Comparison of ENCODE assay signal across 14 cellular contexts in genomic region chr4:100722866-100723459, GRCh38.
DNase-seq lines count a peak whose midpoint lies in the region; ATAC-seq and TF ChIP-seq lines count a peak whose summit lies in the region.
"Had no signal": no experiment of that assay in that cellular context is flagged by ENCODE, and none has a peak within 500 bp of the region (broad histone marks: within the 10 kb centered on the region; RNA-seq: fewer than 3 reads in every experiment).

No MANE protein-coding gene starts in this region.

- no peak overlapping the region for H3K4me3 ChIP-seq in BE2C (ENCODE audit: low read depth, low read length)

- DNase-seq in caudate nucleus (lab: John Stamatoyannopoulos, UW) = no peak
- no peak for DNase-seq in SW 1271 (lab: John Stamatoyannopoulos, UW)
- no peak for DNase-seq in BE2C
- no peak for DNase-seq in T-helper 2 cell treated with Interferon-gamma antibody and Interleukin-4, amounts not matched to agents 5 μg/mL and 100 μg/mL, for 36 hours (ENCODE audit: low spot score)
- no peak for DNase-seq in activated CD8-positive, alpha-beta memory T cell treated with anti-CD3 and anti-CD28 coated beads for 24 hours
- DNase-seq: activated naive CD4-positive, alpha-beta T cell treated with anti-CD3 and anti-CD28 coated beads, Interleukin-2, amount 50 U/mL, for 16 hours; HCEC 1CT had no signal

- H3K27ac Mint-ChIP-seq in T-helper 2 cell treated with Interferon-gamma antibody and Interleukin-4, amounts not matched to agents 5 μg/mL and 100 μg/mL, for 36 hours = no peak overlapping the region
- H3K27ac Mint-ChIP-seq: brain; T-helper 1 cell treated with Interleukin-12 subunit alpha and Interleukin-12 subunit beta and Interleukin-4 antibody, amounts not matched to agents 30 μg/mL and 1 μg/mL, for 36 hours; type B pancreatic cell had no signal

- H3K36me3 ChIP-seq in BE2C = no peaks in the 10 kb centered on the region

- H3K27me3 ChIP-seq in BE2C = no peaks in the 10 kb centered on the region

- ATAC-seq in GM18520 (IDR thresholded peaks at IDR 0.05; ENCODE audit: unreplicated experiment) (peak; percentile 94), GM21390 (IDR thresholded peaks at IDR 0.05; ENCODE audit: unreplicated experiment) (peak; percentile 90), HG03025 (IDR thresholded peaks at IDR 0.05; ENCODE audit: low FRiP score, unreplicated experiment) (peak; percentile 57)
- ATAC-seq: HepG2 had no signal

- no peak overlapping the region for H3K4me3 Mint-ChIP-seq in T-helper 2 cell treated with Interferon-gamma antibody and Interleukin-4, amounts not matched to agents 5 μg/mL and 100 μg/mL, for 36 hours
- H3K4me3 Mint-ChIP-seq: brain; T-helper 1 cell treated with Interleukin-12 subunit alpha and Interleukin-12 subunit beta and Interleukin-4 antibody, amounts not matched to agents 30 μg/mL and 1 μg/mL, for 36 hours; type B pancreatic cell had no signal

- H3K27ac ChIP-seq in caudate nucleus (ENCODE audit: low read depth, low read length) = peak overlapping the region; percentile 63

- H3K9me3 Mint-ChIP-seq in T-helper 2 cell treated with Interferon-gamma antibody and Interleukin-4, amounts not matched to agents 5 μg/mL and 100 μg/mL, for 36 hours = no peaks in the 10 kb centered on the region
- H3K9me3 Mint-ChIP-seq: T-helper 1 cell treated with Interleukin-12 subunit alpha and Interleukin-12 subunit beta and Interleukin-4 antibody, amounts not matched to agents 30 μg/mL and 1 μg/mL, for 36 hours had no signal

- no peaks in the 10 kb centered on the region for H3K4me1 ChIP-seq in BE2C

- no peak for TF ChIP-seq CTCF in BE2C (IDR thresholded peaks at IDR 0.05; ENCODE audit: low read depth, low read length)

- H3K36me3 Mint-ChIP-seq in T-helper 2 cell treated with Interferon-gamma antibody and Interleukin-4, amounts not matched to agents 5 μg/mL and 100 μg/mL, for 36 hours (ENCODE audit: low read depth) = no peaks in the 10 kb centered on the region
- H3K36me3 Mint-ChIP-seq: brain, type B pancreatic cell had no signal

- no peaks in the 10 kb centered on the region for H3K4me1 Mint-ChIP-seq in T-helper 2 cell treated with Interferon-gamma antibody and Interleukin-4, amounts not matched to agents 5 μg/mL and 100 μg/mL, for 36 hours (ENCODE audit: low read depth)

- no peaks in the 10 kb centered on the region for H3K27me3 Mint-ChIP-seq in T-helper 2 cell treated with Interferon-gamma antibody and Interleukin-4, amounts not matched to agents 5 μg/mL and 100 μg/mL, for 36 hours (ENCODE audit: low read depth)
- H3K27me3 Mint-ChIP-seq: brain, type B pancreatic cell had no signal

- H3K9me3 ChIP-seq in BE2C = no peaks in the 10 kb centered on the region
